Comparison of ENCODE assay signal across 29 cellular contexts in genomic region chr1:221694109-221694508, GRCh38.
"Had no signal": no experiment of that assay in that cellular context is flagged by ENCODE, and none has a peak within 500 bp of the region (broad histone marks: within the 10 kb centered on the region; RNA-seq: fewer than 3 reads in every experiment).

No MANE protein-coding gene starts in this region.

- H3K9me3 ChIP-seq: suprapubic skin, testis, thoracic aorta, thyroid gland, transverse colon, upper lobe of right lung, vagina had no signal

- FAIRE-seq: urothelium cell line had no signal

- H3K36me3 ChIP-seq: stomach, suprapubic skin, thoracic aorta, thyroid gland, tibial artery, tibial nerve, transverse colon, upper lobe of left lung, upper lobe of right lung, uterus, vagina had no signal

- H3K27ac ChIP-seq: stomach, suprapubic skin, testis, thoracic aorta, thyroid gland, tibial artery, tibial nerve, transverse colon, upper lobe of left lung, upper lobe of right lung, uterus, vagina had no signal

- H3K4me3 Mint-ChIP-seq: stimulated activated effector memory CD8-positive, alpha-beta T cell treated with anti-CD3 and anti-CD28 coated beads, Interleukin-12 subunit alpha, Interleukin-12 subunit beta, amount 100 ng/mL, for 72 hours; stimulated activated memory B cell treated with anti-CD40 and anti-IgM and Interleukin-4, amounts not matched to agents 10 μg/mL and 1 μg/mL and 100 μg/mL, for 72 hours; stimulated activated naive B cell treated with anti-CD40 and anti-IgM and Interleukin-4, amounts not matched to agents 10 μg/mL and 1 μg/mL and 100 μg/mL, for 72 hours; stimulated activated naive CD8-positive, alpha-beta T cell treated with anti-CD3 and anti-CD28 coated beads, Interleukin-15, amount 100 ng/mL, for 72 hours; stimulated activated naive CD8-positive, alpha-beta T cell treated with anti-CD3 and anti-CD28 coated beads, Interleukin-15, Interleukin-2, amounts not matched to agents 100 ng/mL and 50 ng/mL, for 24 hours; type B pancreatic cell had no signal

- H3K4me1 ChIP-seq: stomach, suprapubic skin, testis, tibial nerve, transverse colon, upper lobe of left lung, upper lobe of right lung, uterus had no signal

- H3K36me3 Mint-ChIP-seq: stimulated activated effector memory CD8-positive, alpha-beta T cell treated with anti-CD3 and anti-CD28 coated beads, Interleukin-12 subunit alpha, Interleukin-12 subunit beta, amount 100 ng/mL, for 72 hours had no signal

- H3K27me3 Mint-ChIP-seq: stimulated activated memory B cell treated with anti-CD40 and anti-IgM and Interleukin-4, amounts not matched to agents 10 μg/mL and 1 μg/mL and 100 μg/mL, for 72 hours; stimulated activated naive B cell treated with anti-CD40 and anti-IgM and Interleukin-4, amounts not matched to agents 10 μg/mL and 1 μg/mL and 100 μg/mL, for 72 hours; stimulated activated naive CD8-positive, alpha-beta T cell treated with anti-CD3 and anti-CD28 coated beads, Interleukin-15, amount 100 ng/mL, for 72 hours; stimulated activated naive CD8-positive, alpha-beta T cell treated with anti-CD3 and anti-CD28 coated beads, Interleukin-15, Interleukin-2, amounts not matched to agents 100 ng/mL and 50 ng/mL, for 24 hours; type B pancreatic cell had no signal

- H3K27me3 ChIP-seq: stomach, suprapubic skin, testis, thyroid gland, tibial artery, tibial nerve, transverse colon, upper lobe of left lung, upper lobe of right lung, uterus, vagina had no signal

- H3K4me1 Mint-ChIP-seq: stimulated activated memory B cell treated with anti-CD40 and anti-IgM and Interleukin-4, amounts not matched to agents 10 μg/mL and 1 μg/mL and 100 μg/mL, for 72 hours had no signal

- ATAC-seq: stimulated activated effector memory CD8-positive, alpha-beta T cell treated with anti-CD3 and anti-CD28 coated beads, Interleukin-12 subunit alpha, Interleukin-12 subunit beta, amount 100 ng/mL, for 72 hours; stimulated activated memory B cell treated with anti-CD40 and anti-IgM and Interleukin-4, amounts not matched to agents 10 μg/mL and 1 μg/mL and 100 μg/mL, for 72 hours; stimulated activated naive B cell treated with anti-CD40 and anti-IgM and Interleukin-4, amounts not matched to agents 10 μg/mL and 1 μg/mL and 100 μg/mL, for 72 hours; stimulated activated naive CD8-positive, alpha-beta T cell treated with anti-CD3 and anti-CD28 coated beads, Interleukin-15, amount 100 ng/mL, for 72 hours; stimulated activated naive CD8-positive, alpha-beta T cell treated with anti-CD3 and anti-CD28 coated beads, Interleukin-15, Interleukin-2, amounts not matched to agents 100 U/mL and 50 U/mL, for 24 hours; upper lobe of right lung had no signal

- DNase-seq: stimulated activated CD4-positive, alpha-beta T cell treated with anti-CD3 and anti-CD28 coated beads, Interleukin-2, amount 100 ng/mL, for 48 hours; stimulated activated CD4-positive, alpha-beta T cell treated with anti-CD3 and anti-CD28 coated beads, Interleukin-4, amount 100 ng/mL, for 1 hour; stimulated activated CD4-positive, alpha-beta T cell treated with anti-CD3 and anti-CD28 coated beads, Interleukin-4, amount 100 ng/mL, for 24 hours; stimulated activated CD4-positive, alpha-beta T cell treated with anti-CD3 and anti-CD28 coated beads, Interleukin-4, amount 100 ng/mL, for 4 hours; stimulated activated CD8-positive, alpha-beta memory T cell treated with anti-CD3 and anti-CD28 coated beads, Interleukin-4, amount 100 ng/mL, for 48 hours; stimulated activated naive B cell treated with anti-CD40 and anti-IgM and Interleukin-4, amounts not matched to agents 10 μg/mL and 1 μg/mL and 100 μg/mL, for 72 hours; stimulated activated naive CD4-positive, alpha-beta T cell; stimulated activated naive CD4-positive, alpha-beta T cell treated with Interleukin-2 at 50 U/mL for 16 hours; stimulated activated naive CD8-positive, alpha-beta T cell treated with anti-CD3 and anti-CD28 coated beads, Interleukin-15, amount 100 ng/mL, for 72 hours; stimulated activated naive CD8-positive, alpha-beta T cell treated with anti-CD3 and anti-CD28 coated beads, Interleukin-15, Interleukin-2, amounts not matched to agents 100 U/mL and 50 U/mL, for 24 hours; stomach; substantia nigra; testis; thyroid gland; tibial artery; transverse colon; trophoblast cell; upper lobe of left lung; upper lobe of right lung; uterus had no signal

- H3K9me3 Mint-ChIP-seq: stimulated activated effector memory CD8-positive, alpha-beta T cell treated with anti-CD3 and anti-CD28 coated beads, Interleukin-12 subunit alpha, Interleukin-12 subunit beta, amount 100 ng/mL, for 72 hours; stimulated activated memory B cell treated with anti-CD40 and anti-IgM and Interleukin-4, amounts not matched to agents 10 μg/mL and 1 μg/mL and 100 μg/mL, for 72 hours; type B pancreatic cell had no signal

- H3K4me3 ChIP-seq: stomach, suprapubic skin, testis, thoracic aorta, thyroid gland, tibial artery, tibial nerve, transverse colon, upper lobe of left lung, upper lobe of right lung, uterus, vagina had no signal

- H3K27ac Mint-ChIP-seq: stimulated activated effector memory CD8-positive, alpha-beta T cell treated with anti-CD3 and anti-CD28 coated beads, Interleukin-12 subunit alpha, Interleukin-12 subunit beta, amount 100 ng/mL, for 72 hours; stimulated activated memory B cell treated with anti-CD40 and anti-IgM and Interleukin-4, amounts not matched to agents 10 μg/mL and 1 μg/mL and 100 μg/mL, for 72 hours; stimulated activated naive B cell treated with anti-CD40 and anti-IgM and Interleukin-4, amounts not matched to agents 10 μg/mL and 1 μg/mL and 100 μg/mL, for 72 hours; stimulated activated naive CD8-positive, alpha-beta T cell treated with anti-CD3 and anti-CD28 coated beads, Interleukin-15, amount 100 ng/mL, for 72 hours; stimulated activated naive CD8-positive, alpha-beta T cell treated with anti-CD3 and anti-CD28 coated beads, Interleukin-15, Interleukin-2, amounts not matched to agents 100 ng/mL and 50 ng/mL, for 24 hours; type B pancreatic cell had no signal
